2 cellular contexts compared by ENCODE assay signal in the genomic region with DNA sequence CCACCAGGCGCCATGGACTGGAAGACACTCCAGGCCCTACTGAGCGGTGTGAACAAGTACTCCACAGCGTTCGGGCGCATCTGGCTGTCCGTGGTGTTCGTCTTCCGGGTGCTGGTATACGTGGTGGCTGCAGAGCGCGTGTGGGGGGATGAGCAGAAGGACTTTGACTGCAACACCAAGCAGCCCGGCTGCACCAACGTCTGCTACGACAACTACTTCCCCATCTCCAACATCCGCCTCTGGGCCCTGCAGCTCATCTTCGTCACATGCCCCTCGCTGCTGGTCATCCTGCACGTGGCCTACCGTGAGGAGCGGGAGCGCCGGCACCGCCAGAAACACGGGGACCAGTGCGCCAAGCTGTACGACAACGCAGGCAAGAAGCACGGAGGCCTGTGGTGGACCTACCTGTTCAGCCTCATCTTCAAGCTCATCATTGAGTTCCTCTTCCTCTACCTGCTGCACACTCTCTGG.
TF ChIP-seq lines count a peak whose summit lies in the region.

No MANE protein-coding gene starts in this region.

TF ChIP-seq in HepG2, 621 proteins besides CTCF, POLR2A, EP300 and RAD21:
- TF ChIP-seq AGO1 (IDR thresholded peaks at IDR 0.05; ENCODE audit: low read depth, low read length, poor library complexity, severe bottlenecking): no peak
- no peak for TF ChIP-seq GATA4 (IDR thresholded peaks at IDR 0.05; ENCODE audit: borderline replicate concordance, low read depth)
- TF ChIP-seq ELF4 (CRISPR knock-in tag; IDR thresholded peaks at IDR 0.05; ENCODE audit: borderline replicate concordance): no peak
- no peak for TF ChIP-seq MAZ (IDR thresholded peaks at IDR 0.05; ENCODE audit: borderline replicate concordance, low read depth, low read length)
- TF ChIP-seq MAZ (CRISPR knock-in tag; IDR thresholded peaks at IDR 0.05; ENCODE audit: low read depth): no peak
- TF ChIP-seq, protein P1, sequence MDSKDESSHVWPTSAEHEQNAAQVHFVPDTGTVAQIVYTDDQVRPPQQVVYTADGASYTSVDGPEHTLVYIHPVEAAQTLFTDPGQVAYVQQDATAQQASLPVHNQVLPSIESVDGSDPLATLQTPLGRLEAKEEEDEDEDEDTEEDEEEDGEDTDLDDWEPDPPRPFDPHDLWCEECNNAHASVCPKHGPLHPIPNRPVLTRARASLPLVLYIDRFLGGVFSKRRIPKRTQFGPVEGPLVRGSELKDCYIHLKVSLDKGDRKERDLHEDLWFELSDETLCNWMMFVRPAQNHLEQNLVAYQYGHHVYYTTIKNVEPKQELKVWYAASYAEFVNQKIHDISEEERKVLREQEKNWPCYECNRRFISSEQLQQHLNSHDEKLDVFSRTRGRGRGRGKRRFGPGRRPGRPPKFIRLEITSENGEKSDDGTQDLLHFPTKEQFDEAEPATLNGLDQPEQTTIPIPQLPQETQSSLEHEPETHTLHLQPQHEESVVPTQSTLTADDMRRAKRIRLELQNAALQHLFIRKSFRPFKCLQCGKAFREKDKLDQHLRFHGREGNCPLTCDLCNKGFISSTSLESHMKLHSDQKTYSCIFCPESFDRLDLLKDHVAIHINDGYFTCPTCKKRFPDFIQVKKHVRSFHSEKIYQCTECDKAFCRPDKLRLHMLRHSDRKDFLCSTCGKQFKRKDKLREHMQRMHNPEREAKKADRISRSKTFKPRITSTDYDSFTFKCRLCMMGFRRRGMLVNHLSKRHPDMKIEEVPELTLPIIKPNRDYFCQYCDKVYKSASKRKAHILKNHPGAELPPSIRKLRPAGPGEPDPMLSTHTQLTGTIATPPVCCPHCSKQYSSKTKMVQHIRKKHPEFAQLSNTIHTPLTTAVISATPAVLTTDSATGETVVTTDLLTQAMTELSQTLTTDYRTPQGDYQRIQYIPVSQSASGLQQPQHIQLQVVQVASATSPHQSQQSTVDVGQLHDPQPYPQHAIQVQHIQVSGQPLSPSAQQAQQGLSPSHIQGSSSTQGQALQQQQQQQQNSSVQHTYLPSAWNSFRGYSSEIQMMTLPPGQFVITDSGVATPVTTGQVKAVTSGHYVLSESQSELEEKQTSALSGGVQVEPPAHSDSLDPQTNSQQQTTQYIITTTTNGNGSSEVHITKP (CRISPR knock-in tag; IDR thresholded peaks at IDR 0.05; ENCODE audit: low read depth): no peak
- TF ChIP-seq ZMYM2 (CRISPR knock-in tag; IDR thresholded peaks at IDR 0.05): no peak
- TF ChIP-seq ZNF260 (CRISPR knock-in tag; IDR thresholded peaks at IDR 0.05; ENCODE audit: borderline replicate concordance, low read depth): no peak
- TF ChIP-seq, protein P2, sequence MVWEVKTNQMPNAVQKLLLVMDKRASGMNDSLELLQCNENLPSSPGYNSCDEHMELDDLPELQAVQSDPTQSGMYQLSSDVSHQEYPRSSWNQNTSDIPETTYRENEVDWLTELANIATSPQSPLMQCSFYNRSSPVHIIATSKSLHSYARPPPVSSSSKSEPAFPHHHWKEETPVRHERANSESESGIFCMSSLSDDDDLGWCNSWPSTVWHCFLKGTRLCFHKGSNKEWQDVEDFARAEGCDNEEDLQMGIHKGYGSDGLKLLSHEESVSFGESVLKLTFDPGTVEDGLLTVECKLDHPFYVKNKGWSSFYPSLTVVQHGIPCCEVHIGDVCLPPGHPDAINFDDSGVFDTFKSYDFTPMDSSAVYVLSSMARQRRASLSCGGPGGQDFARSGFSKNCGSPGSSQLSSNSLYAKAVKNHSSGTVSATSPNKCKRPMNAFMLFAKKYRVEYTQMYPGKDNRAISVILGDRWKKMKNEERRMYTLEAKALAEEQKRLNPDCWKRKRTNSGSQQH (CRISPR knock-in tag; IDR thresholded peaks at IDR 0.05; ENCODE audit: low read depth): no peak
- no peak for TF ChIP-seq ZNF883 (CRISPR knock-in tag; IDR thresholded peaks at IDR 0.05; ENCODE audit: not compliant biosample characterization)
- TF ChIP-seq SMYD3 (CRISPR knock-in tag; IDR thresholded peaks at IDR 0.05): no peak

TF ChIP-seq in GM23338, 12 proteins besides CTCF, POLR2A, EP300 and RAD21:
- no peak for TF ChIP-seq ZNF114 (CRISPR knock-in tag; IDR thresholded peaks at IDR 0.05)
- TF ChIP-seq, protein P3, sequence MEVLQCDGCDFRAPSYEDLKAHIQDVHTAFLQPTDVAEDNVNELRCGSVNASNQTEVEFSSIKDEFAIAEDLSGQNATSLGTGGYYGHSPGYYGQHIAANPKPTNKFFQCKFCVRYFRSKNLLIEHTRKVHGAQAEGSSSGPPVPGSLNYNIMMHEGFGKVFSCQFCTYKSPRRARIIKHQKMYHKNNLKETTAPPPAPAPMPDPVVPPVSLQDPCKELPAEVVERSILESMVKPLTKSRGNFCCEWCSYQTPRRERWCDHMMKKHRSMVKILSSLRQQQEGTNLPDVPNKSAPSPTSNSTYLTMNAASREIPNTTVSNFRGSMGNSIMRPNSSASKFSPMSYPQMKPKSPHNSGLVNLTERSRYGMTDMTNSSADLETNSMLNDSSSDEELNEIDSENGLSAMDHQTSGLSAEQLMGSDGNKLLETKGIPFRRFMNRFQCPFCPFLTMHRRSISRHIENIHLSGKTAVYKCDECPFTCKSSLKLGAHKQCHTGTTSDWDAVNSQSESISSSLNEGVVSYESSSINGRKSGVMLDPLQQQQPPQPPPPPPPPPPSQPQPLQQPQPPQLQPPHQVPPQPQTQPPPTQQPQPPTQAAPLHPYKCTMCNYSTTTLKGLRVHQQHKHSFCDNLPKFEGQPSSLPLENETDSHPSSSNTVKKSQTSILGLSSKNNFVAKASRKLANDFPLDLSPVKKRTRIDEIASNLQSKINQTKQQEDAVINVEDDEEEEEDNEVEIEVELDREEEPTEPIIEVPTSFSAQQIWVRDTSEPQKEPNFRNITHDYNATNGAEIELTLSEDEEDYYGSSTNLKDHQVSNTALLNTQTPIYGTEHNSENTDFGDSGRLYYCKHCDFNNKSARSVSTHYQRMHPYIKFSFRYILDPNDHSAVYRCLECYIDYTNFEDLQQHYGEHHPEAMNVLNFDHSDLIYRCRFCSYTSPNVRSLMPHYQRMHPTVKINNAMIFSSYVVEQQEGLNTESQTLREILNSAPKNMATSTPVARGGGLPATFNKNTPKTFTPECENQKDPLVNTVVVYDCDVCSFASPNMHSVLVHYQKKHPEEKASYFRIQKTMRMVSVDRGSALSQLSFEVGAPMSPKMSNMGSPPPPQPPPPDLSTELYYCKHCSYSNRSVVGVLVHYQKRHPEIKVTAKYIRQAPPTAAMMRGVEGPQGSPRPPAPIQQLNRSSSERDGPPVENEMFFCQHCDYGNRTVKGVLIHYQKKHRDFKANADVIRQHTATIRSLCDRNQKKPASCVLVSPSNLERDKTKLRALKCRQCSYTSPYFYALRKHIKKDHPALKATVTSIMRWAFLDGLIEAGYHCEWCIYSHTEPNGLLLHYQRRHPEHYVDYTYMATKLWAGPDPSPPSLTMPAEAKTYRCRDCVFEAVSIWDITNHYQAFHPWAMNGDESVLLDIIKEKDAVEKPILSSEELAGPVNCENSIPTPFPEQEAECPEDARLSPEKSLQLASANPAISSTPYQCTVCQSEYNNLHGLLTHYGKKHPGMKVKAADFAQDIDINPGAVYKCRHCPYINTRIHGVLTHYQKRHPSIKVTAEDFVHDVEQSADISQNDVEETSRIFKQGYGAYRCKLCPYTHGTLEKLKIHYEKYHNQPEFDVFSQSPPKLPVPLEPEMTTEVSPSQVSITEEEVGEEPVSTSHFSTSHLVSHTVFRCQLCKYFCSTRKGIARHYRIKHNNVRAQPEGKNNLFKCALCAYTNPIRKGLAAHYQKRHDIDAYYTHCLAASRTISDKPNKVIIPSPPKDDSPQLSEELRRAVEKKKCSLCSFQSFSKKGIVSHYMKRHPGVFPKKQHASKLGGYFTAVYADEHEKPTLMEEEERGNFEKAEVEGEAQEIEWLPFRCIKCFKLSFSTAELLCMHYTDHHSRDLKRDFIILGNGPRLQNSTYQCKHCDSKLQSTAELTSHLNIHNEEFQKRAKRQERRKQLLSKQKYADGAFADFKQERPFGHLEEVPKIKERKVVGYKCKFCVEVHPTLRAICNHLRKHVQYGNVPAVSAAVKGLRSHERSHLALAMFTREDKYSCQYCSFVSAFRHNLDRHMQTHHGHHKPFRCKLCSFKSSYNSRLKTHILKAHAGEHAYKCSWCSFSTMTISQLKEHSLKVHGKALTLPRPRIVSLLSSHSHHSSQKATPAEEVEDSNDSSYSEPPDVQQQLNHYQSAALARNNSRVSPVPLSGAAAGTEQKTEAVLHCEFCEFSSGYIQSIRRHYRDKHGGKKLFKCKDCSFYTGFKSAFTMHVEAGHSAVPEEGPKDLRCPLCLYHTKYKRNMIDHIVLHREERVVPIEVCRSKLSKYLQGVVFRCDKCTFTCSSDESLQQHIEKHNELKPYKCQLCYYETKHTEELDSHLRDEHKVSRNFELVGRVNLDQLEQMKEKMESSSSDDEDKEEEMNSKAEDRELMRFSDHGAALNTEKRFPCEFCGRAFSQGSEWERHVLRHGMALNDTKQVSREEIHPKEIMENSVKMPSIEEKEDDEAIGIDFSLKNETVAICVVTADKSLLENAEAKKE (CRISPR knock-in tag; IDR thresholded peaks at IDR 0.05): no peak
- TF ChIP-seq, protein P4, sequence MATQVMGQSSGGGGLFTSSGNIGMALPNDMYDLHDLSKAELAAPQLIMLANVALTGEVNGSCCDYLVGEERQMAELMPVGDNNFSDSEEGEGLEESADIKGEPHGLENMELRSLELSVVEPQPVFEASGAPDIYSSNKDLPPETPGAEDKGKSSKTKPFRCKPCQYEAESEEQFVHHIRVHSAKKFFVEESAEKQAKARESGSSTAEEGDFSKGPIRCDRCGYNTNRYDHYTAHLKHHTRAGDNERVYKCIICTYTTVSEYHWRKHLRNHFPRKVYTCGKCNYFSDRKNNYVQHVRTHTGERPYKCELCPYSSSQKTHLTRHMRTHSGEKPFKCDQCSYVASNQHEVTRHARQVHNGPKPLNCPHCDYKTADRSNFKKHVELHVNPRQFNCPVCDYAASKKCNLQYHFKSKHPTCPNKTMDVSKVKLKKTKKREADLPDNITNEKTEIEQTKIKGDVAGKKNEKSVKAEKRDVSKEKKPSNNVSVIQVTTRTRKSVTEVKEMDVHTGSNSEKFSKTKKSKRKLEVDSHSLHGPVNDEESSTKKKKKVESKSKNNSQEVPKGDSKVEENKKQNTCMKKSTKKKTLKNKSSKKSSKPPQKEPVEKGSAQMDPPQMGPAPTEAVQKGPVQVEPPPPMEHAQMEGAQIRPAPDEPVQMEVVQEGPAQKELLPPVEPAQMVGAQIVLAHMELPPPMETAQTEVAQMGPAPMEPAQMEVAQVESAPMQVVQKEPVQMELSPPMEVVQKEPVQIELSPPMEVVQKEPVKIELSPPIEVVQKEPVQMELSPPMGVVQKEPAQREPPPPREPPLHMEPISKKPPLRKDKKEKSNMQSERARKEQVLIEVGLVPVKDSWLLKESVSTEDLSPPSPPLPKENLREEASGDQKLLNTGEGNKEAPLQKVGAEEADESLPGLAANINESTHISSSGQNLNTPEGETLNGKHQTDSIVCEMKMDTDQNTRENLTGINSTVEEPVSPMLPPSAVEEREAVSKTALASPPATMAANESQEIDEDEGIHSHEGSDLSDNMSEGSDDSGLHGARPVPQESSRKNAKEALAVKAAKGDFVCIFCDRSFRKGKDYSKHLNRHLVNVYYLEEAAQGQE (IDR thresholded peaks at IDR 0.05; ENCODE audit: unreplicated experiment): no peak
- no peak for TF ChIP-seq CREB1 (CRISPR knock-in tag; IDR thresholded peaks at IDR 0.05; ENCODE audit: low read depth)
- TF ChIP-seq EZH2 (IDR thresholded peaks at IDR 0.05; ENCODE audit: low read depth, unreplicated experiment): no peak
- TF ChIP-seq, protein P5, sequence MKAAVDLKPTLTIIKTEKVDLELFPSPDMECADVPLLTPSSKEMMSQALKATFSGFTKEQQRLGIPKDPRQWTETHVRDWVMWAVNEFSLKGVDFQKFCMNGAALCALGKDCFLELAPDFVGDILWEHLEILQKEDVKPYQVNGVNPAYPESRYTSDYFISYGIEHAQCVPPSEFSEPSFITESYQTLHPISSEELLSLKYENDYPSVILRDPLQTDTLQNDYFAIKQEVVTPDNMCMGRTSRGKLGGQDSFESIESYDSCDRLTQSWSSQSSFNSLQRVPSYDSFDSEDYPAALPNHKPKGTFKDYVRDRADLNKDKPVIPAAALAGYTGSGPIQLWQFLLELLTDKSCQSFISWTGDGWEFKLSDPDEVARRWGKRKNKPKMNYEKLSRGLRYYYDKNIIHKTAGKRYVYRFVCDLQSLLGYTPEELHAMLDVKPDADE (IDR thresholded peaks at IDR 0.05): no peak
- no peak for TF ChIP-seq POLR2AphosphoS5 (IDR thresholded peaks at IDR 0.05; ENCODE audit: low read depth)
- TF ChIP-seq JUNB (IDR thresholded peaks at IDR 0.05; ENCODE audit: unreplicated experiment): no peak
- no peak for TF ChIP-seq ZNF331 (CRISPR knock-in tag; IDR thresholded peaks at IDR 0.05; ENCODE audit: low read depth)
- no peak for TF ChIP-seq EZH2phosphoT487 (IDR thresholded peaks at IDR 0.05; ENCODE audit: unreplicated experiment)
- no peak for TF ChIP-seq NANOG (IDR thresholded peaks at IDR 0.05; ENCODE audit: borderline replicate concordance)
- no peak for TF ChIP-seq STAT1 (IDR thresholded peaks at IDR 0.05; ENCODE audit: unreplicated experiment)
